ENCODE assay signal across 1 cellular context in the genomic region with DNA sequence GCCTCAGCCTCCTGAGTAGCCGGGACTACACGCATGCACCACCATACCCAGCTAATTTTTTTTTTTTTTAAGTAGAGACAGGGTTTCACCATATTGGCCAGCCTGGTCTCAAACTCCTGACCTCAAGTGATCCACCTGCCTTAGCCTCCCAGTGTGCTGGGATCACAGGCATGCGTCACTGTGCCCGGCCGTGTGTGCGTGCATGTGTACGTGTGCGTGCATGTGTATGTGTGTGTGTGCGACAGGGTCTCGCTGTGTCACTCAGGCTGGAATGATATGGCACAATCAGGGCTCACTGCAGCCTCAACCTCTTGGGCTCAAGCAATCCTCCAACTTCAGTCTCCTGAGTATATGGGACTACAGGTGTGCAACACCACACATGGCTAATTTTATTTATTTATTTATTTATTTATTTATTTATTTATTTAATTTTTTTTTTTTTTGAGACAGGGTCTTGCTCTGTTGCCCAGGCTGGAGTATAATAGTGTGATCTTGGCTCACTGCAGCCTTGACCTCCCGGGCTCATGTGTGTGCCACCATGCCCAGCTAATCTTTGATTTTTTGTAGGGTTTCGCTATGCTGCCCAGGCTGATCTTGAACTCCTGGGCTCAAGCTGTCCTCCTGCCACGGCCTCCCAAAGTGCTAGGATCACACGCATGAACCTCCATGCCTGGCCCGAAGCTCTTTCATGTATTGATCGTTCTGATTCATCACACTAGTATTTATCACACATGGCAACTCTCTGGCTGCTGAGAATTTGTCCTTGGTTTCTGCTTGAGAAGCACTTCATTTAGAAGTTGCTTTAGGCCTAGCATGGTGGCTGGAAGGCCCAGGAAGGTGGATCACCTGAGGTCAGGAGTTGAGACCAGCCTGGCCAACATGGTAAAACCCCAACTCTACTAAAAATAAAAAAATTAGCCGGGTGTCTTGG.
A peak's percentile ranks its signal among the peaks of the same experiment; 100 is the strongest.
TF ChIP-seq lines count a peak whose summit lies in the region.

No MANE protein-coding gene starts in this region.

TF ChIP-seq in HEK293, 187 proteins besides CTCF, POLR2A, EP300 and RAD21 (continued from another document and continues in another):
- no peak for TF ChIP-seq ZNF677 (tag by site-specific recombination; IDR thresholded peaks at IDR 0.05)
- TF ChIP-seq, protein P1, sequence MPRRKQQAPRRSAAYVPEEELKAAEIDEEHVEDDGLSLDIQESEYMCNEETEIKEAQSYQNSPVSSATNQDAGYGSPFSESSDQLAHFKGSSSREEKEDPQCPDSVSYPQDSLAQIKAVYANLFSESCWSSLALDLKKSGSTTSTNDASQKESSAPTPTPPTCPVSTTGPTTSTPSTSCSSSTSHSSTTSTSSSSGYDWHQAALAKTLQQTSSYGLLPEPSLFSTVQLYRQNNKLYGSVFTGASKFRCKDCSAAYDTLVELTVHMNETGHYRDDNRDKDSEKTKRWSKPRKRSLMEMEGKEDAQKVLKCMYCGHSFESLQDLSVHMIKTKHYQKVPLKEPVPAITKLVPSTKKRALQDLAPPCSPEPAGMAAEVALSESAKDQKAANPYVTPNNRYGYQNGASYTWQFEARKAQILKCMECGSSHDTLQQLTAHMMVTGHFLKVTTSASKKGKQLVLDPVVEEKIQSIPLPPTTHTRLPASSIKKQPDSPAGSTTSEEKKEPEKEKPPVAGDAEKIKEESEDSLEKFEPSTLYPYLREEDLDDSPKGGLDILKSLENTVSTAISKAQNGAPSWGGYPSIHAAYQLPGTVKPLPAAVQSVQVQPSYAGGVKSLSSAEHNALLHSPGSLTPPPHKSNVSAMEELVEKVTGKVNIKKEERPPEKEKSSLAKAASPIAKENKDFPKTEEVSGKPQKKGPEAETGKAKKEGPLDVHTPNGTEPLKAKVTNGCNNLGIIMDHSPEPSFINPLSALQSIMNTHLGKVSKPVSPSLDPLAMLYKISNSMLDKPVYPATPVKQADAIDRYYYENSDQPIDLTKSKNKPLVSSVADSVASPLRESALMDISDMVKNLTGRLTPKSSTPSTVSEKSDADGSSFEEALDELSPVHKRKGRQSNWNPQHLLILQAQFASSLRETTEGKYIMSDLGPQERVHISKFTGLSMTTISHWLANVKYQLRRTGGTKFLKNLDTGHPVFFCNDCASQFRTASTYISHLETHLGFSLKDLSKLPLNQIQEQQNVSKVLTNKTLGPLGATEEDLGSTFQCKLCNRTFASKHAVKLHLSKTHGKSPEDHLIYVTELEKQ (tag by site-specific recombination; IDR thresholded peaks at IDR 0.05; ENCODE audit: borderline replicate concordance), result no peak
- no peak for TF ChIP-seq ZNF366 (tag by site-specific recombination; conservative IDR thresholded peaks at IDR 0.05)
- no peak for TF ChIP-seq ZNF133 (tag by site-specific recombination; IDR thresholded peaks at IDR 0.05)
- TF ChIP-seq, protein P2, sequence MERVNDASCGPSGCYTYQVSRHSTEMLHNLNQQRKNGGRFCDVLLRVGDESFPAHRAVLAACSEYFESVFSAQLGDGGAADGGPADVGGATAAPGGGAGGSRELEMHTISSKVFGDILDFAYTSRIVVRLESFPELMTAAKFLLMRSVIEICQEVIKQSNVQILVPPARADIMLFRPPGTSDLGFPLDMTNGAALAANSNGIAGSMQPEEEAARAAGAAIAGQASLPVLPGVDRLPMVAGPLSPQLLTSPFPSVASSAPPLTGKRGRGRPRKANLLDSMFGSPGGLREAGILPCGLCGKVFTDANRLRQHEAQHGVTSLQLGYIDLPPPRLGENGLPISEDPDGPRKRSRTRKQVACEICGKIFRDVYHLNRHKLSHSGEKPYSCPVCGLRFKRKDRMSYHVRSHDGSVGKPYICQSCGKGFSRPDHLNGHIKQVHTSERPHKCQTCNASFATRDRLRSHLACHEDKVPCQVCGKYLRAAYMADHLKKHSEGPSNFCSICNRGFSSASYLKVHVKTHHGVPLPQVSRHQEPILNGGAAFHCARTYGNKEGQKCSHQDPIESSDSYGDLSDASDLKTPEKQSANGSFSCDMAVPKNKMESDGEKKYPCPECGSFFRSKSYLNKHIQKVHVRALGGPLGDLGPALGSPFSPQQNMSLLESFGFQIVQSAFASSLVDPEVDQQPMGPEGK (tag by site-specific recombination; IDR thresholded peaks at IDR 0.05), result no peak
- TF ChIP-seq ZBTB7A (tag by site-specific recombination; IDR thresholded peaks at IDR 0.05; ENCODE audit: low read depth), result no peak
- TF ChIP-seq SP3 (tag by site-specific recombination; IDR thresholded peaks at IDR 0.05), result no peak
- TF ChIP-seq ZNF521 (tag by site-specific recombination; IDR thresholded peaks at IDR 0.05), result no peak
- TF ChIP-seq, protein P3, sequence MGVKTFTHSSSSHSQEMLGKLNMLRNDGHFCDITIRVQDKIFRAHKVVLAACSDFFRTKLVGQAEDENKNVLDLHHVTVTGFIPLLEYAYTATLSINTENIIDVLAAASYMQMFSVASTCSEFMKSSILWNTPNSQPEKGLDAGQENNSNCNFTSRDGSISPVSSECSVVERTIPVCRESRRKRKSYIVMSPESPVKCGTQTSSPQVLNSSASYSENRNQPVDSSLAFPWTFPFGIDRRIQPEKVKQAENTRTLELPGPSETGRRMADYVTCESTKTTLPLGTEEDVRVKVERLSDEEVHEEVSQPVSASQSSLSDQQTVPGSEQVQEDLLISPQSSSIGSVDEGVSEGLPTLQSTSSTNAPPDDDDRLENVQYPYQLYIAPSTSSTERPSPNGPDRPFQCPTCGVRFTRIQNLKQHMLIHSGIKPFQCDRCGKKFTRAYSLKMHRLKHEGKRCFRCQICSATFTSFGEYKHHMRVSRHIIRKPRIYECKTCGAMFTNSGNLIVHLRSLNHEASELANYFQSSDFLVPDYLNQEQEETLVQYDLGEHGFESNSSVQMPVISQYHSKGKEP (tag by site-specific recombination; IDR thresholded peaks at IDR 0.05), result no peak
- no peak for TF ChIP-seq REPIN1 (tag by site-specific recombination; IDR thresholded peaks at IDR 0.05; ENCODE audit: low read depth)
- TF ChIP-seq ZFP69B (tag by site-specific recombination; IDR thresholded peaks at IDR 0.05), result no peak
- TF ChIP-seq, protein P4, sequence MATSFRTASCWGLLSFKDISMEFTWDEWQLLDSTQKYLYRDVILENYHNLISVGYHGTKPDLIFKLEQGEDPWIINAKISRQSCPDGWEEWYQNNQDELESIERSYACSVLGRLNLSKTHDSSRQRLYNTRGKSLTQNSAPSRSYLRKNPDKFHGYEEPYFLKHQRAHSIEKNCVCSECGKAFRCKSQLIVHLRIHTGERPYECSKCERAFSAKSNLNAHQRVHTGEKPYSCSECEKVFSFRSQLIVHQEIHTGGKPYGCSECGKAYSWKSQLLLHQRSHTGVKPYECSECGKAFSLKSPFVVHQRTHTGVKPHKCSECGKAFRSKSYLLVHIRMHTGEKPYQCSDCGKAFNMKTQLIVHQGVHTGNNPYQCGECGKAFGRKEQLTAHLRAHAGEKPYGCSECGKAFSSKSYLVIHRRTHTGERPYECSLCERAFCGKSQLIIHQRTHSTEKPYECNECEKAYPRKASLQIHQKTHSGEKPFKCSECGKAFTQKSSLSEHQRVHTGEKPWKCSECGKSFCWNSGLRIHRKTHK (tag by site-specific recombination; IDR thresholded peaks at IDR 0.05), result no peak
- TF ChIP-seq ZBTB20 (tag by site-specific recombination; IDR thresholded peaks at IDR 0.05), result no peak
- TF ChIP-seq, protein P5, sequence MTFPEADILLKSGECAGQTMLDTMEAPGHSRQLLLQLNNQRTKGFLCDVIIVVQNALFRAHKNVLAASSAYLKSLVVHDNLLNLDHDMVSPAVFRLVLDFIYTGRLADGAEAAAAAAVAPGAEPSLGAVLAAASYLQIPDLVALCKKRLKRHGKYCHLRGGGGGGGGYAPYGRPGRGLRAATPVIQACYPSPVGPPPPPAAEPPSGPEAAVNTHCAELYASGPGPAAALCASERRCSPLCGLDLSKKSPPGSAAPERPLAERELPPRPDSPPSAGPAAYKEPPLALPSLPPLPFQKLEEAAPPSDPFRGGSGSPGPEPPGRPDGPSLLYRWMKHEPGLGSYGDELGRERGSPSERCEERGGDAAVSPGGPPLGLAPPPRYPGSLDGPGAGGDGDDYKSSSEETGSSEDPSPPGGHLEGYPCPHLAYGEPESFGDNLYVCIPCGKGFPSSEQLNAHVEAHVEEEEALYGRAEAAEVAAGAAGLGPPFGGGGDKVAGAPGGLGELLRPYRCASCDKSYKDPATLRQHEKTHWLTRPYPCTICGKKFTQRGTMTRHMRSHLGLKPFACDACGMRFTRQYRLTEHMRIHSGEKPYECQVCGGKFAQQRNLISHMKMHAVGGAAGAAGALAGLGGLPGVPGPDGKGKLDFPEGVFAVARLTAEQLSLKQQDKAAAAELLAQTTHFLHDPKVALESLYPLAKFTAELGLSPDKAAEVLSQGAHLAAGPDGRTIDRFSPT (tag by site-specific recombination; IDR thresholded peaks at IDR 0.05), result no peak
- TF ChIP-seq HOXA7 (CRISPR knock-in tag; IDR thresholded peaks at IDR 0.05; ENCODE audit: borderline replicate concordance), result no peak
- TF ChIP-seq MEIS1 (CRISPR knock-in tag; IDR thresholded peaks at IDR 0.05; ENCODE audit: borderline replicate concordance), result no peak
- no peak for TF ChIP-seq ZNF785 (tag by site-specific recombination; IDR thresholded peaks at IDR 0.05)
- no peak for TF ChIP-seq ZNF660 (tag by site-specific recombination; IDR thresholded peaks at IDR 0.05)
- TF ChIP-seq ZNF138 (tag by site-specific recombination; IDR thresholded peaks at IDR 0.05; ENCODE audit: borderline replicate concordance), result no peak
- TF ChIP-seq ZNF670 (tag by site-specific recombination; IDR thresholded peaks at IDR 0.05; ENCODE audit: low read depth), result no peak
- TF ChIP-seq SCRT1 (tag by site-specific recombination; IDR thresholded peaks at IDR 0.05; ENCODE audit: borderline replicate concordance), result peak; percentile 63; the same call in 1 of the 2 replicates
- TF ChIP-seq, protein P6, sequence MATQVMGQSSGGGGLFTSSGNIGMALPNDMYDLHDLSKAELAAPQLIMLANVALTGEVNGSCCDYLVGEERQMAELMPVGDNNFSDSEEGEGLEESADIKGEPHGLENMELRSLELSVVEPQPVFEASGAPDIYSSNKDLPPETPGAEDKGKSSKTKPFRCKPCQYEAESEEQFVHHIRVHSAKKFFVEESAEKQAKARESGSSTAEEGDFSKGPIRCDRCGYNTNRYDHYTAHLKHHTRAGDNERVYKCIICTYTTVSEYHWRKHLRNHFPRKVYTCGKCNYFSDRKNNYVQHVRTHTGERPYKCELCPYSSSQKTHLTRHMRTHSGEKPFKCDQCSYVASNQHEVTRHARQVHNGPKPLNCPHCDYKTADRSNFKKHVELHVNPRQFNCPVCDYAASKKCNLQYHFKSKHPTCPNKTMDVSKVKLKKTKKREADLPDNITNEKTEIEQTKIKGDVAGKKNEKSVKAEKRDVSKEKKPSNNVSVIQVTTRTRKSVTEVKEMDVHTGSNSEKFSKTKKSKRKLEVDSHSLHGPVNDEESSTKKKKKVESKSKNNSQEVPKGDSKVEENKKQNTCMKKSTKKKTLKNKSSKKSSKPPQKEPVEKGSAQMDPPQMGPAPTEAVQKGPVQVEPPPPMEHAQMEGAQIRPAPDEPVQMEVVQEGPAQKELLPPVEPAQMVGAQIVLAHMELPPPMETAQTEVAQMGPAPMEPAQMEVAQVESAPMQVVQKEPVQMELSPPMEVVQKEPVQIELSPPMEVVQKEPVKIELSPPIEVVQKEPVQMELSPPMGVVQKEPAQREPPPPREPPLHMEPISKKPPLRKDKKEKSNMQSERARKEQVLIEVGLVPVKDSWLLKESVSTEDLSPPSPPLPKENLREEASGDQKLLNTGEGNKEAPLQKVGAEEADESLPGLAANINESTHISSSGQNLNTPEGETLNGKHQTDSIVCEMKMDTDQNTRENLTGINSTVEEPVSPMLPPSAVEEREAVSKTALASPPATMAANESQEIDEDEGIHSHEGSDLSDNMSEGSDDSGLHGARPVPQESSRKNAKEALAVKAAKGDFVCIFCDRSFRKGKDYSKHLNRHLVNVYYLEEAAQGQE (tag by site-specific recombination; IDR thresholded peaks at IDR 0.05), result peak; percentile 82
- TF ChIP-seq ZFP3 (tag by site-specific recombination; IDR thresholded peaks at IDR 0.05; ENCODE audit: low read depth), result peak; percentile 52; the same call in 1 of the 2 replicates
- TF ChIP-seq ZNF549 (tag by site-specific recombination; IDR thresholded peaks at IDR 0.05), result no peak
- no peak for TF ChIP-seq ZSCAN30 (tag by site-specific recombination; IDR thresholded peaks at IDR 0.05)
- TF ChIP-seq, protein P7, sequence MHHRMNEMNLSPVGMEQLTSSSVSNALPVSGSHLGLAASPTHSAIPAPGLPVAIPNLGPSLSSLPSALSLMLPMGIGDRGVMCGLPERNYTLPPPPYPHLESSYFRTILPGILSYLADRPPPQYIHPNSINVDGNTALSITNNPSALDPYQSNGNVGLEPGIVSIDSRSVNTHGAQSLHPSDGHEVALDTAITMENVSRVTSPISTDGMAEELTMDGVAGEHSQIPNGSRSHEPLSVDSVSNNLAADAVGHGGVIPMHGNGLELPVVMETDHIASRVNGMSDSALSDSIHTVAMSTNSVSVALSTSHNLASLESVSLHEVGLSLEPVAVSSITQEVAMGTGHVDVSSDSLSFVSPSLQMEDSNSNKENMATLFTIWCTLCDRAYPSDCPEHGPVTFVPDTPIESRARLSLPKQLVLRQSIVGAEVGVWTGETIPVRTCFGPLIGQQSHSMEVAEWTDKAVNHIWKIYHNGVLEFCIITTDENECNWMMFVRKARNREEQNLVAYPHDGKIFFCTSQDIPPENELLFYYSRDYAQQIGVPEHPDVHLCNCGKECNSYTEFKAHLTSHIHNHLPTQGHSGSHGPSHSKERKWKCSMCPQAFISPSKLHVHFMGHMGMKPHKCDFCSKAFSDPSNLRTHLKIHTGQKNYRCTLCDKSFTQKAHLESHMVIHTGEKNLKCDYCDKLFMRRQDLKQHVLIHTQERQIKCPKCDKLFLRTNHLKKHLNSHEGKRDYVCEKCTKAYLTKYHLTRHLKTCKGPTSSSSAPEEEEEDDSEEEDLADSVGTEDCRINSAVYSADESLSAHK (tag by site-specific recombination; IDR thresholded peaks at IDR 0.05), result no peak
- TF ChIP-seq ZNF701 (tag by site-specific recombination; IDR thresholded peaks at IDR 0.05), result no peak
- TF ChIP-seq ZNF341 (tag by site-specific recombination; IDR thresholded peaks at IDR 0.05; ENCODE audit: low read depth), result peak; percentile 41; the same call in 1 of the 2 replicates
- TF ChIP-seq GFI1B (tag by site-specific recombination; IDR thresholded peaks at IDR 0.05), result peak; percentile 32; the same call in 1 of the 2 replicates
- TF ChIP-seq ZNF423 (tag by site-specific recombination; IDR thresholded peaks at IDR 0.05), result no peak
- TF ChIP-seq, protein P8, sequence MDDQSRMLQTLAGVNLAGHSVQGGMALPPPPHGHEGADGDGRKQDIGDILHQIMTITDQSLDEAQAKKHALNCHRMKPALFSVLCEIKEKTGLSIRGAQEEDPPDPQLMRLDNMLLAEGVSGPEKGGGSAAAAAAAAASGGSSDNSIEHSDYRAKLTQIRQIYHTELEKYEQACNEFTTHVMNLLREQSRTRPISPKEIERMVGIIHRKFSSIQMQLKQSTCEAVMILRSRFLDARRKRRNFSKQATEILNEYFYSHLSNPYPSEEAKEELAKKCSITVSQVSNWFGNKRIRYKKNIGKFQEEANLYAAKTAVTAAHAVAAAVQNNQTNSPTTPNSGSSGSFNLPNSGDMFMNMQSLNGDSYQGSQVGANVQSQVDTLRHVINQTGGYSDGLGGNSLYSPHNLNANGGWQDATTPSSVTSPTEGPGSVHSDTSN (CRISPR knock-in tag; IDR thresholded peaks at IDR 0.05), result no peak
